Comparison of ENCODE assay signal across 7 cellular contexts in genomic region chr2:66545227-66545626, GRCh38.
"Had no signal": no experiment of that assay in that cellular context is flagged by ENCODE, and none has a peak within 500 bp of the region (broad histone marks: within the 10 kb centered on the region; RNA-seq: fewer than 3 reads in every experiment).

No MANE protein-coding gene starts in this region.

- H3K9me3 Mint-ChIP-seq: HFFc6, IgD-negative memory B cell had no signal

- H2AFZ ChIP-seq: GM23248 had no signal

- H3K27ac Mint-ChIP-seq: IgD-negative memory B cell had no signal

- H3K27ac ChIP-seq: GM23248 had no signal

- H3K36me3 Mint-ChIP-seq: IgD-negative memory B cell had no signal

- DNase-seq: GM23248, GOT3, H7, HFFc6 had no signal

- H3K9ac ChIP-seq: GM23248 had no signal

- H3K4me3 ChIP-seq: GM23248, HAP-1 had no signal

- ATAC-seq: HCT116 had no signal

- H3K9me3 ChIP-seq: HAP-1 had no signal

- H3K4me1 Mint-ChIP-seq: IgD-negative memory B cell had no signal

- H3K36me3 ChIP-seq: HAP-1 had no signal

- H3K4me3 Mint-ChIP-seq: HFFc6, IgD-negative memory B cell had no signal
